In the genomic region with DNA sequence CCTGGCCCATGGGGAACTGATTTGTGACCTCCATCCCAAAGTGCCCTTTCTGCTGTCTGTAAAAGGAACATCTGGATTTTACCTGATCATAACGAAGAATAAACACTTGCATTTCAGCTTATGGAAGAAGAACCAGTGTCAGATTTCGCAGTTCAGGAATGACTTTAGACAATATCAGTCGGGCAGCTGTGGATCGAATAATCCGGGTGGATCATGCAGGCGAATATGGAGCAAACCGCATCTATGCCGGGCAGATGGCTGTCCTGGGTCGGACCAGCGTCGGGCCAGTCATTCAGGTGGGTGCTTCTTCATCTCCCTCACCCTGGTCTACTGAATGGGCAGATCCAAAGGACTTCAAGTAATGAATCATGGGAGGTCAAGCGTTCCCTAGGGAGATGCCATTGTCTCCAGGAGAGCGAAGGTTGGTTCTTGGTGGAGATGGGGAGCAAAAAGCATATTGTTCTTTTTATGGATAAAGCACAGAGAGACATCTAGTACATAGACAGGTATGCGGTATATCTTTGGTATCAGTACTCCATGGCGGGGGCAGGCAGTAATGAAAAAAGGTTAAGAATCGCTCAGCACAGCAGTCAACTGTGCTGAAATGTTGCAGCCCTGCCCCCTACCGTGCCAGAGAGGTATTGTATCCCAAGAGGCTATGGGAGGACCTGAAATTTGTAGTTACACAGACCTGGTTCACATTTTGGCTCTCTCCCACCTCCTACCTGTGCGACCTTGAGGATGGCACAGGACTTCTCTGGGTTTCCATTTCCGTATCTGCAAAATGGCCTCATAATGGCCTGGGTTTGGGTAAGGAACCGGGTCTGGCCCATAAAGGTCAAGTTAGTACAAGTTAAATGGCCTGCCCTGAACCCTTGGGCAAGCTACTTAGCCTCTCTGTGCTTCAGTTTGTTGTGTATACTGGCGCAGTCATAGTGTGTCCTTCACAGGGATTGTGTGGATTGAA, we compare ENCODE assay signal across 1 cellular context.
TF ChIP-seq lines count a peak whose summit lies in the region.

No MANE protein-coding gene starts in this region.

TF ChIP-seq in endothelial cell of umbilical vein, 7 proteins besides CTCF, POLR2A, EP300 and RAD21:
- TF ChIP-seq FOS (IDR thresholded peaks at IDR 0.05; ENCODE audit: borderline replicate concordance, insufficient read depth, low read length) = no peak
- TF ChIP-seq JUN (IDR thresholded peaks at IDR 0.05; ENCODE audit: borderline replicate concordance, insufficient read depth, insufficient read length, low read depth) = no peak
- no peak for TF ChIP-seq POLR2AphosphoS5 (IDR thresholded peaks at IDR 0.05; ENCODE audit: insufficient read depth, low read depth, low read length)
- TF ChIP-seq, protein P1, sequence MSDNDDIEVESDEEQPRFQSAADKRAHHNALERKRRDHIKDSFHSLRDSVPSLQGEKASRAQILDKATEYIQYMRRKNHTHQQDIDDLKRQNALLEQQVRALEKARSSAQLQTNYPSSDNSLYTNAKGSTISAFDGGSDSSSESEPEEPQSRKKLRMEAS (IDR thresholded peaks at IDR 0.05; ENCODE audit: insufficient read depth, insufficient read length) = no peak
- TF ChIP-seq MYC (IDR thresholded peaks at IDR 0.05; ENCODE audit: low read depth, low read length) = no peak
- no peak for TF ChIP-seq EZH2 (IDR thresholded peaks at IDR 0.05; ENCODE audit: borderline replicate concordance, low read depth, low read length, severe bottlenecking)
- TF ChIP-seq GATA2 (IDR thresholded peaks at IDR 0.05; ENCODE audit: insufficient read depth, insufficient read length, low read depth, low read length) = no peak
